In the genomic region with DNA sequence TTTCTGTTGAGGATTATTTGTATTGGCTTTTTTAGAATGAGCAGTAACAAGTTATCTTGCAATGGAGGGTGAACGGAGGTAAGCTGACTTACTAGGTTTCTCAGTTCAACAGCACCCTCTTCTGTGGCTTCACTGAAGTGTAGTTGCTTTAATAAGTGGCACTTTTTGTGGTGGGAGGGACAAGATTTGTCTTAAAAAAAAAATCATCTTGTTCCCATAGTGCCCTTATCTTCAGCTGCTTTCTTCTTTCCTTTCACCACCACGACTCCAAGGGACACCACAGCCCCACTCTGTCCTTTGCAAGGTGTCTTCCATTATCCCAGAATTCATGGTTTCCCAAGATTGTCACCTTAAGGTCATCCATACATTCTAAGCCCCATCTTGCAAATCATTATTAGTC, we compare ENCODE assay signal across 8 cellular contexts.
DNase-seq lines count a peak whose midpoint lies in the region; ATAC-seq and TF ChIP-seq lines count a peak whose summit lies in the region.

No MANE protein-coding gene starts in this region.

- POLR2A ChIA-PET in HEK293T (lab: Yijun Ruan, JAX) = no interaction called here

- peaks cover 4% of the 10 kb centered on the region for H3K4me1 Mint-ChIP-seq in progenitor cell of endocrine pancreas (ENCODE audit: low read depth)

- H3K9me3 Mint-ChIP-seq in progenitor cell of endocrine pancreas (ENCODE audit: low read depth) = no peaks in the 10 kb centered on the region

- CTCF ChIA-PET in HEK293T (lab: Yijun Ruan, JAX) = interaction anchor here (0.6 kb wide), 1 partner anchor 794 kb away, joined by 3 read pairs; no protein-coding TSS in a partner anchor

- DNase-seq in A172 (ENCODE audit: low spot score) = peak; percentile 61
- peak; percentile 16 for DNase-seq in GDM1 (lab: John Stamatoyannopoulos, UW)
- DNase-seq in HEK293T (ENCODE audit: extremely low spot score) = peak; percentile 53
- peak; percentile 79 for DNase-seq in NCI-H1105 treated with DMSO at 0.1 percent for 48 hours (lab: John Stamatoyannopoulos, UW)
- peak; percentile 80 for DNase-seq in fibroblast of the aortic adventitia (ENCODE audit: low read depth)
- DNase-seq in progenitor cell of endocrine pancreas (ENCODE audit: low spot score, unreplicated experiment) = peak; percentile 11

- no peaks in the 10 kb centered on the region for H3K36me3 Mint-ChIP-seq in progenitor cell of endocrine pancreas (ENCODE audit: insufficient read depth)

- no peak overlapping the region for H3K27ac Mint-ChIP-seq in progenitor cell of endocrine pancreas

- no peak overlapping the region for H3K4me3 ChIP-seq in fibroblast of the aortic adventitia (ENCODE audit: low read depth, low read length)

- ATAC-seq in SK-N-SH treated with all-trans-retinoic acid at 6 μM for 48 hours = peak; percentile 87
- no peak for ATAC-seq in HG02840 (IDR thresholded peaks at IDR 0.05; ENCODE audit: low FRiP score, unreplicated experiment)

- H3K27me3 Mint-ChIP-seq in progenitor cell of endocrine pancreas = no peaks in the 10 kb centered on the region

- H3K4me3 Mint-ChIP-seq in progenitor cell of endocrine pancreas (ENCODE audit: low read depth) = no peak overlapping the region

- TF ChIP-seq CTCF in fibroblast of the aortic adventitia (IDR thresholded peaks at IDR 0.05; ENCODE audit: insufficient read depth, low read length) (peak; percentile 66), progenitor cell of endocrine pancreas (IDR thresholded peaks at IDR 0.05; ENCODE audit: unreplicated experiment) (peak; percentile 83)

TF ChIP-seq in HEK293T, 16 proteins besides CTCF, POLR2A, EP300 and RAD21:
- TF ChIP-seq, protein P1, sequence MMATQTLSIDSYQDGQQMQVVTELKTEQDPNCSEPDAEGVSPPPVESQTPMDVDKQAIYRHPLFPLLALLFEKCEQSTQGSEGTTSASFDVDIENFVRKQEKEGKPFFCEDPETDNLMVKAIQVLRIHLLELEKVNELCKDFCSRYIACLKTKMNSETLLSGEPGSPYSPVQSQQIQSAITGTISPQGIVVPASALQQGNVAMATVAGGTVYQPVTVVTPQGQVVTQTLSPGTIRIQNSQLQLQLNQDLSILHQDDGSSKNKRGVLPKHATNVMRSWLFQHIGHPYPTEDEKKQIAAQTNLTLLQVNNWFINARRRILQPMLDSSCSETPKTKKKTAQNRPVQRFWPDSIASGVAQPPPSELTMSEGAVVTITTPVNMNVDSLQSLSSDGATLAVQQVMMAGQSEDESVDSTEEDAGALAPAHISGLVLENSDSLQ (IDR thresholded peaks at IDR 0.05) = no peak
- TF ChIP-seq ZNF384 (IDR thresholded peaks at IDR 0.05) (no peak), ELF4 (IDR thresholded peaks at IDR 0.05) (no peak), L3MBTL2 (conservative IDR thresholded peaks at IDR 0.05) (no peak), LEF1 (IDR thresholded peaks at IDR 0.05; ENCODE audit: borderline replicate concordance) (no peak), HDGF (IDR thresholded peaks at IDR 0.05; ENCODE audit: borderline replicate concordance) (no peak)

TF ChIP-seq in SK-N-SH treated with all-trans-retinoic acid at 6 μM for 48 hours, 23 proteins besides CTCF, POLR2A, EP300 and RAD21:
- TF ChIP-seq, protein P2, sequence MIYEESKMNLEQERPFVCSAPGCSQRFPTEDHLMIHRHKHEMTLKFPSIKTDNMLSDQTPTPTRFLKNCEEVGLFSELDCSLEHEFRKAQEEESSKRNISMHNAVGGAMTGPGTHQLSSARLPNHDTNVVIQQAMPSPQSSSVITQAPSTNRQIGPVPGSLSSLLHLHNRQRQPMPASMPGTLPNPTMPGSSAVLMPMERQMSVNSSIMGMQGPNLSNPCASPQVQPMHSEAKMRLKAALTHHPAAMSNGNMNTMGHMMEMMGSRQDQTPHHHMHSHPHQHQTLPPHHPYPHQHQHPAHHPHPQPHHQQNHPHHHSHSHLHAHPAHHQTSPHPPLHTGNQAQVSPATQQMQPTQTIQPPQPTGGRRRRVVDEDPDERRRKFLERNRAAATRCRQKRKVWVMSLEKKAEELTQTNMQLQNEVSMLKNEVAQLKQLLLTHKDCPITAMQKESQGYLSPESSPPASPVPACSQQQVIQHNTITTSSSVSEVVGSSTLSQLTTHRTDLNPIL (CRISPR knock-in tag; IDR thresholded peaks at IDR 0.05; ENCODE audit: low read depth) = no peak
- no peak for TF ChIP-seq TCF4 (CRISPR knock-in tag; IDR thresholded peaks at IDR 0.05; ENCODE audit: borderline replicate concordance)
- TF ChIP-seq ZFP30 (CRISPR knock-in tag; IDR thresholded peaks at IDR 0.05) = no peak
- TF ChIP-seq PPARA (CRISPR knock-in tag; IDR thresholded peaks at IDR 0.05; ENCODE audit: borderline replicate concordance) = no peak
- no peak for TF ChIP-seq ZNF70 (CRISPR knock-in tag; IDR thresholded peaks at IDR 0.05)
- no peak for TF ChIP-seq ZNF565 (CRISPR knock-in tag; conservative IDR thresholded peaks at IDR 0.05; ENCODE audit: low read depth)
- TF ChIP-seq, protein P3, sequence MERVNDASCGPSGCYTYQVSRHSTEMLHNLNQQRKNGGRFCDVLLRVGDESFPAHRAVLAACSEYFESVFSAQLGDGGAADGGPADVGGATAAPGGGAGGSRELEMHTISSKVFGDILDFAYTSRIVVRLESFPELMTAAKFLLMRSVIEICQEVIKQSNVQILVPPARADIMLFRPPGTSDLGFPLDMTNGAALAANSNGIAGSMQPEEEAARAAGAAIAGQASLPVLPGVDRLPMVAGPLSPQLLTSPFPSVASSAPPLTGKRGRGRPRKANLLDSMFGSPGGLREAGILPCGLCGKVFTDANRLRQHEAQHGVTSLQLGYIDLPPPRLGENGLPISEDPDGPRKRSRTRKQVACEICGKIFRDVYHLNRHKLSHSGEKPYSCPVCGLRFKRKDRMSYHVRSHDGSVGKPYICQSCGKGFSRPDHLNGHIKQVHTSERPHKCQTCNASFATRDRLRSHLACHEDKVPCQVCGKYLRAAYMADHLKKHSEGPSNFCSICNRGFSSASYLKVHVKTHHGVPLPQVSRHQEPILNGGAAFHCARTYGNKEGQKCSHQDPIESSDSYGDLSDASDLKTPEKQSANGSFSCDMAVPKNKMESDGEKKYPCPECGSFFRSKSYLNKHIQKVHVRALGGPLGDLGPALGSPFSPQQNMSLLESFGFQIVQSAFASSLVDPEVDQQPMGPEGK (CRISPR knock-in tag; IDR thresholded peaks at IDR 0.05; ENCODE audit: borderline replicate concordance) = no peak
- no peak for TF ChIP-seq CSDC2 (CRISPR knock-in tag; IDR thresholded peaks at IDR 0.05)
- no peak for TF ChIP-seq RARB (CRISPR knock-in tag; IDR thresholded peaks at IDR 0.05)

Comparison
In these comparisons a context has a peak if more than half of its experiments do, and no peak if none do; other contexts are left out.
1. DNase-seq: peak in every context shown above with its lines; median percentile 80 in fibroblast of the aortic adventitia; 79 in NCI-H1105 treated with DMSO at 0.1 percent for 48 hours; 61 in A172; 53 in HEK293T; 16 in GDM1; 11 in progenitor cell of endocrine pancreas.